ENCODE assay signal across 26 cellular contexts in the genomic region with DNA sequence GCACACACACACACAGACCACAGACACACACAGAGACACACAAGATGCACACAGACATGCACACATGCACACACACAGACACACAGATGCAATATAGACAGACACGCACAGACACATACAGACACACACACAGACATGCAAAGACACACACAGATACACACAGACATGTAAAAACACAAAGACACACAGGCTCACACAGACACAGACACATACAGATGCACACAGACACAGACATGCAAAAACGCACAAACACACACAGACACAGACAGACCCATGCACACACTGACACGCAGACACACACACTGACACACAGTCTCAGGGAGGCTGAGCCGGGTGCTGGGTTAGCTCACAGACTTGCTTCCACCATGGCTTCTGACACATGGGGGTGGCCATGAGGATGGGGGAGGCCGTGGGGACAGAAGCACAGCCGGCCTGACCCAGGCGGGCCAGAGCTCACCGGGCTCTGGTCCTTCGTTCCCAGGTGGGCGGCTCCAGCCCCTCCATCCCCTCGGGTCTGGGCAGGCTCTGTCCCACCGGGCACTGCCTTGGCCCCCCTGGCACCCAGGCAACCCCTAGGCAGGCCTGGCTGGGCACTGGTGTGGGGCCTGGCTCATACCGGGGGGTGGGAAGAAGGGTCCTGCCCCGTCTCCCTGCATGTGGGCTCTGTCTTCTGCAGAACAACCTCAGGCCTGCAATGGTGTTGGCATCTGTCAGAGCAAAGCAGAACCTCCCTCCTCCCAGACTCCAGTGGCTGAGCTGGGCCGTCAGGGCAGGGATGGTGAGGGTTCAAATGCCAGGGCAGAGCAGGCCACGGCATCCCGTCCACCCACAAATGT.
A peak's percentile ranks its signal among the peaks of the same experiment; 100 is the strongest.
DNase-seq lines count a peak whose midpoint lies in the region; ATAC-seq, FAIRE-seq and TF ChIP-seq lines count a peak whose summit lies in the region.
"Had no signal": no experiment of that assay in that cellular context is flagged by ENCODE, and none has a peak within 500 bp of the region (broad histone marks: within the 10 kb centered on the region; RNA-seq: fewer than 3 reads in every experiment).

No MANE protein-coding gene starts in this region.

- no peaks in the 10 kb centered on the region for H3K79me2 ChIP-seq in HepG2 (ENCODE audit: insufficient read depth, low read length)
- H3K79me2 ChIP-seq in trophoblast cell (ENCODE audit: control insufficient read depth, insufficient read depth, low read length, poor library complexity) = no peaks in the 10 kb centered on the region

- H3K36me3 ChIP-seq in HepG2 (replicated peaks in 1 of 2; ENCODE audit: control insufficient read depth in 1 of 2, insufficient read depth in 2 of 2, low read length in 2 of 2) = no peaks in the 10 kb centered on the region
- H3K36me3 ChIP-seq in trophoblast cell (ENCODE audit: control insufficient read depth in 1 of 2, insufficient read depth in 2 of 2, low read length in 2 of 2) = no peaks in the 10 kb centered on the region

- CTCF ChIA-PET in HepG2 (lab: Yijun Ruan, JAX; ENCODE audit: low intra/inter-chr PET ratio, low total read pairs) = no interaction called here

- H2BK12ac ChIP-seq in trophoblast cell (ENCODE audit: low read length) = no peak overlapping the region

- no peak overlapping the region for H3K14ac ChIP-seq in trophoblast cell (ENCODE audit: low read length)

- TF ChIP-seq EP300 in HepG2 (IDR thresholded peaks at IDR 0.05; ENCODE audit: low read depth in 2 of 2, low read length in 2 of 2) = no peak
- TF ChIP-seq EP300 in HepG2 (CRISPR knock-in tag; IDR thresholded peaks at IDR 0.05; ENCODE audit: borderline replicate concordance) = no peak

- no peak overlapping the region for H3K23ac ChIP-seq in trophoblast cell (ENCODE audit: low read length)

- H2AFZ ChIP-seq in HepG2 (ENCODE audit: low read length) (no peak overlapping the region), trophoblast cell (ENCODE audit: insufficient read depth, low read length, poor library complexity) (no peak overlapping the region)

- no peak for DNase-seq in stimulated activated naive CD8-positive, alpha-beta T cell treated with anti-CD3 and anti-CD28 coated beads, Interleukin-15, amount 100 ng/mL, for 72 hours
- no peak for DNase-seq in stimulated activated naive CD8-positive, alpha-beta T cell treated with anti-CD3 and anti-CD28 coated beads, Interleukin-15, Interleukin-2, amounts not matched to agents 100 U/mL and 50 U/mL, for 24 hours
- no peak for DNase-seq in HepG2 (ENCODE audit: low spot score)
- no peak for DNase-seq in trophoblast cell
- DNase-seq in H54 (ENCODE audit: insufficient read length, low spot score) = no peak
- DNase-seq in HTR-8/SVneo (ENCODE audit: insufficient read length, low spot score) = no peak
- no peak for DNase-seq in foreskin melanocyte
- DNase-seq: AML-193; Calu3; CD8-positive, alpha-beta memory T cell; DMS153; GOT3; KG1; NCI-H1092 treated with DMSO at 0.1 percent for 48 hours; NCI-H146; NCI-H2029; NCI-H2171; NCI-H345; NCI-H524; NCI-H774; NK-92 treated with Interleukin-12 subunit alpha and Interleukin-12 subunit beta, amount 100 ng/mL, for 24 hours had no signal

- POLR2A ChIA-PET in HepG2 (lab: Yijun Ruan, JAX) = no interaction called here

- TF ChIP-seq CTCF in HepG2 (CRISPR knock-in tag; IDR thresholded peaks at IDR 0.05) = no peak

- no peak overlapping the region for H4K12ac ChIP-seq in trophoblast cell (ENCODE audit: low read depth, low read length)

- H3K18ac ChIP-seq in trophoblast cell (ENCODE audit: low read length) = no peak overlapping the region

- H3K4me1 Mint-ChIP-seq in stimulated activated naive CD8-positive, alpha-beta T cell treated with anti-CD3 and anti-CD28 coated beads, Interleukin-15, amount 100 ng/mL, for 72 hours = no peaks in the 10 kb centered on the region
- H3K4me1 Mint-ChIP-seq: CD8-positive, alpha-beta memory T cell had no signal

- intact Hi-C loops in HepG2 (cut with micrococcal nuclease; ENCODE audit: unreplicated experiment) = no loop called here

- H3K79me1 ChIP-seq in trophoblast cell (ENCODE audit: low read length) = peaks cover 2% of the 10 kb centered on the region

- H3K4me1 ChIP-seq in HepG2 (ENCODE audit: insufficient read depth, low read length) (no peaks in the 10 kb centered on the region), trophoblast cell (ENCODE audit: control insufficient read depth in 1 of 2, insufficient read depth in 2 of 2, low read length in 2 of 2) (peaks cover 11 to 18% of the 10 kb centered on the region in 2 experiments)

- in situ Hi-C loops in HepG2 (cut with HindIII; ENCODE audit: extremely low pct_ligation_motif_present, low pct_unique_long_range_greater_than_20kb) = no loop called here

- no peak overlapping the region for H4K8ac ChIP-seq in trophoblast cell (ENCODE audit: low read depth, low read length)

- H3K27ac ChIP-seq in HepG2 (ENCODE audit: extremely low read length, insufficient read depth, low read length) (no peak overlapping the region), trophoblast cell (ENCODE audit: low read depth, low read length) (no peak overlapping the region)
- H3K27ac ChIP-seq: C4-2B, RWPE1 had no signal

- TF ChIP-seq RAD21 in HepG2 (CRISPR knock-in tag; IDR thresholded peaks at IDR 0.05) = no peak

- H3K27me3 Mint-ChIP-seq in stimulated activated naive CD8-positive, alpha-beta T cell treated with anti-CD3 and anti-CD28 coated beads, Interleukin-15, amount 100 ng/mL, for 72 hours = peaks cover 23% of the 10 kb centered on the region

- H3K9me3 Mint-ChIP-seq in stimulated activated naive CD8-positive, alpha-beta T cell treated with anti-CD3 and anti-CD28 coated beads, Interleukin-15, amount 100 ng/mL, for 72 hours = no peaks in the 10 kb centered on the region
- H3K9me3 Mint-ChIP-seq: CD8-positive, alpha-beta memory T cell had no signal

- H3K4me3 ChIP-seq in HepG2 (replicated peaks in 1 of 3; ENCODE audit: insufficient read depth in 1 of 3, low read depth in 2 of 3, low read length in 3 of 3) (no peak overlapping the region), trophoblast cell (ENCODE audit: low read depth, low read length) (peak overlapping the region; percentile 39)

- 24% methylated on average over 3 of the region's 17 CpGs for WGBS in HepG2 (ENCODE audit: low lambda C conversion rate)
- no CpG with 5 or more reads among the region's 17 CpGs for WGBS in trophoblast cell (ENCODE audit: extremely low coverage, insufficient coverage, insufficient read length)

- H4K91ac ChIP-seq in trophoblast cell (ENCODE audit: low read depth, low read length) = no peak overlapping the region

- BruUV-seq in HepG2 (replicated peaks; lab: Mats Ljungman, UMichigan) = no TSS peak

- no peak overlapping the region for H2AK5ac ChIP-seq in trophoblast cell (ENCODE audit: low read length)

- H3K27ac Mint-ChIP-seq in stimulated activated naive CD8-positive, alpha-beta T cell treated with anti-CD3 and anti-CD28 coated beads, Interleukin-15, amount 100 ng/mL, for 72 hours = no peak overlapping the region
- H3K27ac Mint-ChIP-seq: CD8-positive, alpha-beta memory T cell had no signal

- no peak overlapping the region for H2BK120ac ChIP-seq in trophoblast cell (ENCODE audit: insufficient read depth, low read length, poor library complexity)

- H3K9me3 ChIP-seq in HepG2 (ENCODE audit: low read length) = no peaks in the 10 kb centered on the region
- peaks cover 4% of the 10 kb centered on the region for H3K9me3 ChIP-seq in trophoblast cell (ENCODE audit: insufficient read depth, low read depth, low read length)

- H3K4me3 Mint-ChIP-seq in stimulated activated naive CD8-positive, alpha-beta T cell treated with anti-CD3 and anti-CD28 coated beads, Interleukin-15, amount 100 ng/mL, for 72 hours = no peak overlapping the region
- H3K4me3 Mint-ChIP-seq: CD8-positive, alpha-beta memory T cell had no signal

- peak; percentile 34 for ATAC-seq in stimulated activated naive CD8-positive, alpha-beta T cell treated with anti-CD3 and anti-CD28 coated beads, Interleukin-15, amount 100 ng/mL, for 72 hours
- ATAC-seq in stimulated activated naive CD8-positive, alpha-beta T cell treated with anti-CD3 and anti-CD28 coated beads, Interleukin-15, Interleukin-2, amounts not matched to agents 100 U/mL and 50 U/mL, for 24 hours = no peak
- ATAC-seq in HepG2 (no peak), GM19397 (IDR thresholded peaks at IDR 0.05; ENCODE audit: unreplicated experiment) (no peak)

- TF ChIP-seq POLR2A in HepG2 (IDR thresholded peaks at IDR 0.05; ENCODE audit: insufficient read depth in 1 of 2, low read depth in 2 of 2, low read length in 2 of 2) = no peak
- TF ChIP-seq POLR2A in H54 (IDR thresholded peaks at IDR 0.05; ENCODE audit: low read depth, low read length) = no peak

- H3K4me2 ChIP-seq in HepG2 (ENCODE audit: low read depth, low read length) = no peak overlapping the region
- H3K4me2 ChIP-seq in trophoblast cell (ENCODE audit: low read length) = no peak overlapping the region

- peaks cover 9 to 61% of the 10 kb centered on the region in 2 experiments; a peak in 3 of 5 replicates for H3K27me3 ChIP-seq in HepG2 (ENCODE audit: control insufficient read depth in 1 of 2, insufficient read depth in 2 of 2, low read length in 2 of 2)
- no peaks in the 10 kb centered on the region for H3K27me3 ChIP-seq in trophoblast cell (ENCODE audit: insufficient read depth, low read length)

- no peak overlapping the region for H3K4ac ChIP-seq in trophoblast cell (ENCODE audit: low read depth, low read length)

- no peaks in the 10 kb centered on the region for H4K20me1 ChIP-seq in HepG2 (ENCODE audit: insufficient read depth, low read length)

- no peak for FAIRE-seq in HepG2 (lab: Jason Lieb, UNC)
- FAIRE-seq in H54 (lab: Jason Lieb, UNC) = no peak
- no peak for FAIRE-seq in HTR-8/SVneo (lab: Jason Lieb, UNC)
- FAIRE-seq: G401.6, GM12892 had no signal

- no peak overlapping the region for H2BK5ac ChIP-seq in trophoblast cell (ENCODE audit: low read depth, low read length, poor library complexity)

- H3K9ac ChIP-seq in HepG2 (ENCODE audit: insufficient read depth, low read depth, low read length) (no peak overlapping the region), trophoblast cell (ENCODE audit: low read length) (no peak overlapping the region)

TF ChIP-seq in HepG2, 621 proteins besides CTCF, POLR2A, EP300 and RAD21 (continues in another document):
- 0 out of 2 replicates have a peak, but pooled peaks have one; percentile 29 for TF ChIP-seq NBN (conservative IDR thresholded peaks at IDR 0.05)
- no peak for TF ChIP-seq SETDB1 (CRISPR knock-in tag; IDR thresholded peaks at IDR 0.05; ENCODE audit: borderline replicate concordance)
- TF ChIP-seq, protein P1, sequence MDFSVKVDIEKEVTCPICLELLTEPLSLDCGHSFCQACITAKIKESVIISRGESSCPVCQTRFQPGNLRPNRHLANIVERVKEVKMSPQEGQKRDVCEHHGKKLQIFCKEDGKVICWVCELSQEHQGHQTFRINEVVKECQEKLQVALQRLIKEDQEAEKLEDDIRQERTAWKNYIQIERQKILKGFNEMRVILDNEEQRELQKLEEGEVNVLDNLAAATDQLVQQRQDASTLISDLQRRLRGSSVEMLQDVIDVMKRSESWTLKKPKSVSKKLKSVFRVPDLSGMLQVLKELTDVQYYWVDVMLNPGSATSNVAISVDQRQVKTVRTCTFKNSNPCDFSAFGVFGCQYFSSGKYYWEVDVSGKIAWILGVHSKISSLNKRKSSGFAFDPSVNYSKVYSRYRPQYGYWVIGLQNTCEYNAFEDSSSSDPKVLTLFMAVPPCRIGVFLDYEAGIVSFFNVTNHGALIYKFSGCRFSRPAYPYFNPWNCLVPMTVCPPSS (IDR thresholded peaks at IDR 0.05) = 0 out of 2 replicates have a peak, but pooled peaks have one; percentile 72
- 0 out of 2 replicates have a peak, but pooled peaks have one; percentile 39 for TF ChIP-seq NFRKB (IDR thresholded peaks at IDR 0.05)
